ENCODE assay signal across 1 cellular context in the genomic region with DNA sequence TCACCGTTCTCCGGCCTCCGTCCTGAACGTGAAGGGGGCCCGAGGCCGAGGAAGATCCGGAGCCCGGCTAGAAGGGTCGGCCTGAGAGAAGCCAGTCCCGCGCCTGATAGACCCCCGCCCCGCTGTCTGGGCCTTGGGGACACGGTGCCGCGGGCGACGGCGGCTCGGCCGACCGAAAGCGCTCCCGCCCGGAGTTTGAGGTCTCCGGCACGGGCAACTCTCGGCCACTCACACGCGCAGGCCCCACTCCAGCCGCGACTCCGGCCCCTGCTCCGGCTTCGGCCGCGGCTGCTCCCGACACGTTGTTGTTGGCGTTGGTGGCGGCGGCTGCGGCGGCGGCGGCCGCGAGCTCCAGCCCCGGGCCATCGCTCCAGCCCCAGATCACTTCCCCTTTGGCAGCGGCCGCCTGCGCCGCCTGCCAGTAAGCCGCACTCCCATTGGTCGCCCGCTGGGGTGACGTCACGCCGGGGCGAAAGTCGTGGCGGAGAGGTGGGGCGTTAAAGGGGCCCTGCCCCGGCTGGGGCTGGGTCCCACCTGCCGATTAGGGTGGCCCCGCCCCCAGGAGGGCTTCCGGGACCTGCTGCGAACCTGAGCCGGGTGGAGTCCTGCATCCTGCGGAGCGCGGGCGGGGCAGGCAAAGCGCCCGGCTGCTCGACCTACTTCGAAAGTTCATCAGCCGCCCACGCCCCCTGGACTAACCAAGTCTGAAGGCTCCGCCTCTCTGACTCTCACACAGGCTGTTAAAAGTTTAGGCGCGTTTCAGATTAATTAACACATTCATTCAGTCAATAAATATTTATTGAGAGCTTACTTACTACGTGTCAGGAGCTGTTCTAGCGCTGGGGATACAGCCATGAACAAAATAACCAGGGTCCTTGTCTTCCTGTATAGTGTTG.
A peak's percentile ranks its signal among the peaks of the same experiment; 100 is the strongest.
TF ChIP-seq lines count a peak whose summit lies in the region.

A gene with protein sequence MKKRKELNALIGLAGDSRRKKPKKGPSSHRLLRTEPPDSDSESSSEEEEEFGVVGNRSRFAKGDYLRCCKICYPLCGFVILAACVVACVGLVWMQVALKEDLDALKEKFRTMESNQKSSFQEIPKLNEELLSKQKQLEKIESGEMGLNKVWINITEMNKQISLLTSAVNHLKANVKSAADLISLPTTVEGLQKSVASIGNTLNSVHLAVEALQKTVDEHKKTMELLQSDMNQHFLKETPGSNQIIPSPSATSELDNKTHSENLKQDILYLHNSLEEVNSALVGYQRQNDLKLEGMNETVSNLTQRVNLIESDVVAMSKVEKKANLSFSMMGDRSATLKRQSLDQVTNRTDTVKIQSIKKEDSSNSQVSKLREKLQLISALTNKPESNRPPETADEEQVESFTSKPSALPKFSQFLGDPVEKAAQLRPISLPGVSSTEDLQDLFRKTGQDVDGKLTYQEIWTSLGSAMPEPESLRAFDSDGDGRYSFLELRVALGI (minus strand): TSS at position 388 of the 896 bp plus-strand sequence. CDS start 1,027 bp downstream, outside the sequence.

TF ChIP-seq in K562, 482 proteins besides CTCF, POLR2A, EP300 and RAD21 (continued from another document and continues in another):
- TF ChIP-seq, protein P1, sequence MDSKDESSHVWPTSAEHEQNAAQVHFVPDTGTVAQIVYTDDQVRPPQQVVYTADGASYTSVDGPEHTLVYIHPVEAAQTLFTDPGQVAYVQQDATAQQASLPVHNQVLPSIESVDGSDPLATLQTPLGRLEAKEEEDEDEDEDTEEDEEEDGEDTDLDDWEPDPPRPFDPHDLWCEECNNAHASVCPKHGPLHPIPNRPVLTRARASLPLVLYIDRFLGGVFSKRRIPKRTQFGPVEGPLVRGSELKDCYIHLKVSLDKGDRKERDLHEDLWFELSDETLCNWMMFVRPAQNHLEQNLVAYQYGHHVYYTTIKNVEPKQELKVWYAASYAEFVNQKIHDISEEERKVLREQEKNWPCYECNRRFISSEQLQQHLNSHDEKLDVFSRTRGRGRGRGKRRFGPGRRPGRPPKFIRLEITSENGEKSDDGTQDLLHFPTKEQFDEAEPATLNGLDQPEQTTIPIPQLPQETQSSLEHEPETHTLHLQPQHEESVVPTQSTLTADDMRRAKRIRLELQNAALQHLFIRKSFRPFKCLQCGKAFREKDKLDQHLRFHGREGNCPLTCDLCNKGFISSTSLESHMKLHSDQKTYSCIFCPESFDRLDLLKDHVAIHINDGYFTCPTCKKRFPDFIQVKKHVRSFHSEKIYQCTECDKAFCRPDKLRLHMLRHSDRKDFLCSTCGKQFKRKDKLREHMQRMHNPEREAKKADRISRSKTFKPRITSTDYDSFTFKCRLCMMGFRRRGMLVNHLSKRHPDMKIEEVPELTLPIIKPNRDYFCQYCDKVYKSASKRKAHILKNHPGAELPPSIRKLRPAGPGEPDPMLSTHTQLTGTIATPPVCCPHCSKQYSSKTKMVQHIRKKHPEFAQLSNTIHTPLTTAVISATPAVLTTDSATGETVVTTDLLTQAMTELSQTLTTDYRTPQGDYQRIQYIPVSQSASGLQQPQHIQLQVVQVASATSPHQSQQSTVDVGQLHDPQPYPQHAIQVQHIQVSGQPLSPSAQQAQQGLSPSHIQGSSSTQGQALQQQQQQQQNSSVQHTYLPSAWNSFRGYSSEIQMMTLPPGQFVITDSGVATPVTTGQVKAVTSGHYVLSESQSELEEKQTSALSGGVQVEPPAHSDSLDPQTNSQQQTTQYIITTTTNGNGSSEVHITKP (IDR thresholded peaks at IDR 0.05; ENCODE audit: partially characterized antibody), result peak; percentile 55
- TF ChIP-seq SP1 (CRISPR knock-in tag; IDR thresholded peaks at IDR 0.05) (peak; percentile 97), TEAD1 (CRISPR knock-in tag; IDR thresholded peaks at IDR 0.05) (peak; percentile 17 to 61; a peak in 1 of 4 replicates), NCOA1 (IDR thresholded peaks at IDR 0.05; ENCODE audit: low read depth) (peak; percentile 74; the same call in 1 of the 2 replicates), KLF16 (IDR thresholded peaks at IDR 0.05) (0 out of 2 replicates have a peak, but pooled peaks have one; percentile 19), PHF20 (IDR thresholded peaks at IDR 0.05; ENCODE audit: partially characterized antibody) (peak; percentile 93), SAFB (IDR thresholded peaks at IDR 0.05; ENCODE audit: borderline replicate concordance, low read depth, low read length) (peak; percentile 27; the same call in 1 of the 2 replicates), BRCA1 (IDR thresholded peaks at IDR 0.05) (no peak), BRCA1 (CRISPR knock-in tag; IDR thresholded peaks at IDR 0.05) (0 out of 2 replicates have a peak, but pooled peaks have one; percentile 52), BCOR (IDR thresholded peaks at IDR 0.05) (0 out of 2 replicates have a peak, but pooled peaks have one; percentile 12), ZNF175 (CRISPR knock-in tag; IDR thresholded peaks at IDR 0.05; ENCODE audit: low read depth) (no peak), ELF1 (tag; IDR thresholded peaks at IDR 0.05) (peak; percentile 95), FOS (IDR thresholded peaks at IDR 0.05; ENCODE audit: extremely low read depth, insufficient read length) (peak; percentile 89), ZNF316 (IDR thresholded peaks at IDR 0.05) (no peak), GTF2E2 (tag; IDR thresholded peaks at IDR 0.05) (peak; percentile 84), ZBTB7A (IDR thresholded peaks at IDR 0.05; ENCODE audit: borderline replicate concordance, control insufficient read depth, low read depth, low read length) (peak; percentile 70; the same call in 1 of the 2 replicates), NFE2 (IDR thresholded peaks at IDR 0.05; ENCODE audit: low read depth) (no peak), ZNF282 (CRISPR knock-in tag; IDR thresholded peaks at IDR 0.05) (no peak), ZFP30 (CRISPR knock-in tag; IDR thresholded peaks at IDR 0.05; ENCODE audit: borderline replicate concordance) (no peak), PRPF4 (IDR thresholded peaks at IDR 0.05; ENCODE audit: insufficient read depth, low read depth, low read length, poor library complexity, severe bottlenecking) (no peak), ZNF140 (CRISPR knock-in tag; IDR thresholded peaks at IDR 0.05) (no peak), ESRRA (IDR thresholded peaks at IDR 0.05; ENCODE audit: borderline replicate concordance, low read depth) (peak; percentile 73), POLR2B (IDR thresholded peaks at IDR 0.05; ENCODE audit: low read depth, partially characterized antibody) (peak; percentile 83)
- TF ChIP-seq, protein P2, sequence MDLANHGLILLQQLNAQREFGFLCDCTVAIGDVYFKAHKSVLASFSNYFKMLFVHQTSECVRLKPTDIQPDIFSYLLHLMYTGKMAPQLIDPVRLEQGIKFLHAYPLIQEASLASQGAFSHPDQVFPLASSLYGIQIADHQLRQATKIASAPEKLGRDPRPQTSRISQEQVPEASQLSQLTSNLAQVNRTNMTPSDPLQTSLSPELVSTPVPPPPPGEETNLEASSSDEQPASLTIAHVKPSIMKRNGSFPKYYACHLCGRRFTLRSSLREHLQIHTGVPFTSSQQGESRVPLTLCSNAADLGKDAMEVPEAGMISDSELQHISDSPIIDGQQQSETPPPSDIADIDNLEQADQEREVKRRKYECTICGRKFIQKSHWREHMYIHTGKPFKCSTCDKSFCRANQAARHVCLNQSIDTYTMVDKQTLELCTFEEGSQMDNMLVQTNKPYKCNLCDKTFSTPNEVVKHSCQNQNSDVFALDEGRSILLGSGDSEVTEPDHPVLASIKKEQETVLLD (IDR thresholded peaks at IDR 0.05), result no peak
- TF ChIP-seq, protein P3, sequence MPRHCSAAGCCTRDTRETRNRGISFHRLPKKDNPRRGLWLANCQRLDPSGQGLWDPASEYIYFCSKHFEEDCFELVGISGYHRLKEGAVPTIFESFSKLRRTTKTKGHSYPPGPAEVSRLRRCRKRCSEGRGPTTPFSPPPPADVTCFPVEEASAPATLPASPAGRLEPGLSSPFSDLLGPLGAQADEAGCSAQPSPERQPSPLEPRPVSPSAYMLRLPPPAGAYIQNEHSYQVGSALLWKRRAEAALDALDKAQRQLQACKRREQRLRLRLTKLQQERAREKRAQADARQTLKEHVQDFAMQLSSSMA (CRISPR knock-in tag; IDR thresholded peaks at IDR 0.05), result no peak
- TF ChIP-seq, protein P4, sequence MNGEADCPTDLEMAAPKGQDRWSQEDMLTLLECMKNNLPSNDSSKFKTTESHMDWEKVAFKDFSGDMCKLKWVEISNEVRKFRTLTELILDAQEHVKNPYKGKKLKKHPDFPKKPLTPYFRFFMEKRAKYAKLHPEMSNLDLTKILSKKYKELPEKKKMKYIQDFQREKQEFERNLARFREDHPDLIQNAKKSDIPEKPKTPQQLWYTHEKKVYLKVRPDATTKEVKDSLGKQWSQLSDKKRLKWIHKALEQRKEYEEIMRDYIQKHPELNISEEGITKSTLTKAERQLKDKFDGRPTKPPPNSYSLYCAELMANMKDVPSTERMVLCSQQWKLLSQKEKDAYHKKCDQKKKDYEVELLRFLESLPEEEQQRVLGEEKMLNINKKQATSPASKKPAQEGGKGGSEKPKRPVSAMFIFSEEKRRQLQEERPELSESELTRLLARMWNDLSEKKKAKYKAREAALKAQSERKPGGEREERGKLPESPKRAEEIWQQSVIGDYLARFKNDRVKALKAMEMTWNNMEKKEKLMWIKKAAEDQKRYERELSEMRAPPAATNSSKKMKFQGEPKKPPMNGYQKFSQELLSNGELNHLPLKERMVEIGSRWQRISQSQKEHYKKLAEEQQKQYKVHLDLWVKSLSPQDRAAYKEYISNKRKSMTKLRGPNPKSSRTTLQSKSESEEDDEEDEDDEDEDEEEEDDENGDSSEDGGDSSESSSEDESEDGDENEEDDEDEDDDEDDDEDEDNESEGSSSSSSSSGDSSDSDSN (IDR thresholded peaks at IDR 0.05; ENCODE audit: borderline replicate concordance in 1 of 2, low read depth in 2 of 2, low read length in 2 of 2), result peak; percentile 69 to 79; a peak in 3 of 4 replicates
- TF ChIP-seq, protein P5, sequence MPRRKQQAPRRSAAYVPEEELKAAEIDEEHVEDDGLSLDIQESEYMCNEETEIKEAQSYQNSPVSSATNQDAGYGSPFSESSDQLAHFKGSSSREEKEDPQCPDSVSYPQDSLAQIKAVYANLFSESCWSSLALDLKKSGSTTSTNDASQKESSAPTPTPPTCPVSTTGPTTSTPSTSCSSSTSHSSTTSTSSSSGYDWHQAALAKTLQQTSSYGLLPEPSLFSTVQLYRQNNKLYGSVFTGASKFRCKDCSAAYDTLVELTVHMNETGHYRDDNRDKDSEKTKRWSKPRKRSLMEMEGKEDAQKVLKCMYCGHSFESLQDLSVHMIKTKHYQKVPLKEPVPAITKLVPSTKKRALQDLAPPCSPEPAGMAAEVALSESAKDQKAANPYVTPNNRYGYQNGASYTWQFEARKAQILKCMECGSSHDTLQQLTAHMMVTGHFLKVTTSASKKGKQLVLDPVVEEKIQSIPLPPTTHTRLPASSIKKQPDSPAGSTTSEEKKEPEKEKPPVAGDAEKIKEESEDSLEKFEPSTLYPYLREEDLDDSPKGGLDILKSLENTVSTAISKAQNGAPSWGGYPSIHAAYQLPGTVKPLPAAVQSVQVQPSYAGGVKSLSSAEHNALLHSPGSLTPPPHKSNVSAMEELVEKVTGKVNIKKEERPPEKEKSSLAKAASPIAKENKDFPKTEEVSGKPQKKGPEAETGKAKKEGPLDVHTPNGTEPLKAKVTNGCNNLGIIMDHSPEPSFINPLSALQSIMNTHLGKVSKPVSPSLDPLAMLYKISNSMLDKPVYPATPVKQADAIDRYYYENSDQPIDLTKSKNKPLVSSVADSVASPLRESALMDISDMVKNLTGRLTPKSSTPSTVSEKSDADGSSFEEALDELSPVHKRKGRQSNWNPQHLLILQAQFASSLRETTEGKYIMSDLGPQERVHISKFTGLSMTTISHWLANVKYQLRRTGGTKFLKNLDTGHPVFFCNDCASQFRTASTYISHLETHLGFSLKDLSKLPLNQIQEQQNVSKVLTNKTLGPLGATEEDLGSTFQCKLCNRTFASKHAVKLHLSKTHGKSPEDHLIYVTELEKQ (CRISPR knock-in tag; IDR thresholded peaks at IDR 0.05), result no peak
- TF ChIP-seq, protein P6, sequence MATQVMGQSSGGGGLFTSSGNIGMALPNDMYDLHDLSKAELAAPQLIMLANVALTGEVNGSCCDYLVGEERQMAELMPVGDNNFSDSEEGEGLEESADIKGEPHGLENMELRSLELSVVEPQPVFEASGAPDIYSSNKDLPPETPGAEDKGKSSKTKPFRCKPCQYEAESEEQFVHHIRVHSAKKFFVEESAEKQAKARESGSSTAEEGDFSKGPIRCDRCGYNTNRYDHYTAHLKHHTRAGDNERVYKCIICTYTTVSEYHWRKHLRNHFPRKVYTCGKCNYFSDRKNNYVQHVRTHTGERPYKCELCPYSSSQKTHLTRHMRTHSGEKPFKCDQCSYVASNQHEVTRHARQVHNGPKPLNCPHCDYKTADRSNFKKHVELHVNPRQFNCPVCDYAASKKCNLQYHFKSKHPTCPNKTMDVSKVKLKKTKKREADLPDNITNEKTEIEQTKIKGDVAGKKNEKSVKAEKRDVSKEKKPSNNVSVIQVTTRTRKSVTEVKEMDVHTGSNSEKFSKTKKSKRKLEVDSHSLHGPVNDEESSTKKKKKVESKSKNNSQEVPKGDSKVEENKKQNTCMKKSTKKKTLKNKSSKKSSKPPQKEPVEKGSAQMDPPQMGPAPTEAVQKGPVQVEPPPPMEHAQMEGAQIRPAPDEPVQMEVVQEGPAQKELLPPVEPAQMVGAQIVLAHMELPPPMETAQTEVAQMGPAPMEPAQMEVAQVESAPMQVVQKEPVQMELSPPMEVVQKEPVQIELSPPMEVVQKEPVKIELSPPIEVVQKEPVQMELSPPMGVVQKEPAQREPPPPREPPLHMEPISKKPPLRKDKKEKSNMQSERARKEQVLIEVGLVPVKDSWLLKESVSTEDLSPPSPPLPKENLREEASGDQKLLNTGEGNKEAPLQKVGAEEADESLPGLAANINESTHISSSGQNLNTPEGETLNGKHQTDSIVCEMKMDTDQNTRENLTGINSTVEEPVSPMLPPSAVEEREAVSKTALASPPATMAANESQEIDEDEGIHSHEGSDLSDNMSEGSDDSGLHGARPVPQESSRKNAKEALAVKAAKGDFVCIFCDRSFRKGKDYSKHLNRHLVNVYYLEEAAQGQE (CRISPR knock-in tag; IDR thresholded peaks at IDR 0.05; ENCODE audit: low read depth), result peak; percentile 71; the same call in 1 of the 2 replicates
- TF ChIP-seq, protein P7, sequence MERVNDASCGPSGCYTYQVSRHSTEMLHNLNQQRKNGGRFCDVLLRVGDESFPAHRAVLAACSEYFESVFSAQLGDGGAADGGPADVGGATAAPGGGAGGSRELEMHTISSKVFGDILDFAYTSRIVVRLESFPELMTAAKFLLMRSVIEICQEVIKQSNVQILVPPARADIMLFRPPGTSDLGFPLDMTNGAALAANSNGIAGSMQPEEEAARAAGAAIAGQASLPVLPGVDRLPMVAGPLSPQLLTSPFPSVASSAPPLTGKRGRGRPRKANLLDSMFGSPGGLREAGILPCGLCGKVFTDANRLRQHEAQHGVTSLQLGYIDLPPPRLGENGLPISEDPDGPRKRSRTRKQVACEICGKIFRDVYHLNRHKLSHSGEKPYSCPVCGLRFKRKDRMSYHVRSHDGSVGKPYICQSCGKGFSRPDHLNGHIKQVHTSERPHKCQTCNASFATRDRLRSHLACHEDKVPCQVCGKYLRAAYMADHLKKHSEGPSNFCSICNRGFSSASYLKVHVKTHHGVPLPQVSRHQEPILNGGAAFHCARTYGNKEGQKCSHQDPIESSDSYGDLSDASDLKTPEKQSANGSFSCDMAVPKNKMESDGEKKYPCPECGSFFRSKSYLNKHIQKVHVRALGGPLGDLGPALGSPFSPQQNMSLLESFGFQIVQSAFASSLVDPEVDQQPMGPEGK (CRISPR knock-in tag; IDR thresholded peaks at IDR 0.05; ENCODE audit: borderline replicate concordance), result no peak
- TF ChIP-seq, protein P8, sequence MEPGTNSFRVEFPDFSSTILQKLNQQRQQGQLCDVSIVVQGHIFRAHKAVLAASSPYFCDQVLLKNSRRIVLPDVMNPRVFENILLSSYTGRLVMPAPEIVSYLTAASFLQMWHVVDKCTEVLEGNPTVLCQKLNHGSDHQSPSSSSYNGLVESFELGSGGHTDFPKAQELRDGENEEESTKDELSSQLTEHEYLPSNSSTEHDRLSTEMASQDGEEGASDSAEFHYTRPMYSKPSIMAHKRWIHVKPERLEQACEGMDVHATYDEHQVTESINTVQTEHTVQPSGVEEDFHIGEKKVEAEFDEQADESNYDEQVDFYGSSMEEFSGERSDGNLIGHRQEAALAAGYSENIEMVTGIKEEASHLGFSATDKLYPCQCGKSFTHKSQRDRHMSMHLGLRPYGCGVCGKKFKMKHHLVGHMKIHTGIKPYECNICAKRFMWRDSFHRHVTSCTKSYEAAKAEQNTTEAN (CRISPR knock-in tag; IDR thresholded peaks at IDR 0.05), result 0 out of 2 replicates have a peak, but pooled peaks have one; percentile 36
